13 cellular contexts compared by ENCODE assay signal in the genomic region with DNA sequence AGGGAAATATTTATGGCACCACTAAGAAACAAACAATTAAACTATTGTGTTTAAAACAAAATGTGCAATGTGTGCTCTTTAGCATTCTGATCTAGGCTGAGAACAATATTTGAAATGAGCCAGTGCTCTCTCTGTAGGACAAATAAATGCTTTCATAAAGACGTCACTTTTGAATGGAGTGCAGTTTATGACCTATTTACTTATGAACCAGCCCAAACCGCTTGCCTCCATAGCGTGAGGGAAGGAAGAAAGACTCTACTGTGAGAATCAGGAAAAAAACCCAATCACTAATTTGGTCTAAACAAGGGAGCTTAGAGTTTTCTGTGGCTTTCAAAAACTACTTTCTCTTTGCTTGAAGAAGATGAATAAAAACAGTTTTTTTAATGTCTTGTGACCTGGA. TPM values are rescaled to one million over a fixed set of nuclear protein-coding genes. Genes with fewer than 3 reads are reported as not detected.
DNase-seq lines count a peak whose midpoint lies in the region; ATAC-seq, FAIRE-seq and TF ChIP-seq lines count a peak whose summit lies in the region.
"Had no signal": no experiment of that assay in that cellular context is flagged by ENCODE, and none has a peak within 500 bp of the region (broad histone marks: within the 10 kb centered on the region; RNA-seq: fewer than 3 reads in every experiment).

No MANE protein-coding gene starts in this region.

- H3K36me3 ChIP-seq in gastroesophageal sphincter = no peaks in the 10 kb centered on the region

- no peak overlapping the region for H3K4me3 ChIP-seq in gastroesophageal sphincter

- TF ChIP-seq EP300 in gastroesophageal sphincter (IDR thresholded peaks at IDR 0.05) = no peak

- no peak overlapping the region for H3K27ac ChIP-seq in gastroesophageal sphincter

- ATAC-seq in gastroesophageal sphincter (no peak), HG03571 (IDR thresholded peaks at IDR 0.05; ENCODE audit: unreplicated experiment) (no peak)
- ATAC-seq: activated T-cell treated with anti-CD3 and anti-CD28 coated beads, Interleukin-2, amount 50 U/mL, for 4 hours had no signal

- TF ChIP-seq CTCF in gastroesophageal sphincter (IDR thresholded peaks at IDR 0.05) (no peak), GM10266 (IDR thresholded peaks at IDR 0.05; ENCODE audit: control insufficient read depth, insufficient read depth, low read depth, missing control alignments) (no peak)

- no peaks in the 10 kb centered on the region for H3K27me3 ChIP-seq in gastroesophageal sphincter

- H3K4me1 ChIP-seq in gastroesophageal sphincter = no peaks in the 10 kb centered on the region

- WGBS in gastroesophageal sphincter (ENCODE audit: low coverage in 1 of 2), 2 donors = 46 to 71% methylated on average over 3 of the region's 3 CpGs

- FAIRE-seq in GM12891 (lab: Jason Lieb, UNC) = peak; percentile 31

- no peak for DNase-seq in GM12891 (ENCODE audit: insufficient read length, low spot score)
- peak; percentile 32 for DNase-seq in NCI-H510A (lab: John Stamatoyannopoulos, UW)
- DNase-seq in fibroblast of peridontal ligament (ENCODE audit: extremely low read depth) = peak; percentile 54
- DNase-seq in renal cortical epithelial cell (ENCODE audit: low read depth) = peak; percentile 79
- DNase-seq in GM10266 (ENCODE audit: extremely low spot score) = no peak
- no peak for DNase-seq in NK-92 (lab: John Stamatoyannopoulos, UW; ENCODE audit: unreplicated experiment)
- DNase-seq: activated T-cell treated with anti-CD3 and anti-CD28 coated beads, Interleukin-2, amount 50 U/mL, for 4 hours; GOT3; naive B cell; NCI-H187; T-helper 9 cell had no signal

- H3K9me3 ChIP-seq in gastroesophageal sphincter = no peaks in the 10 kb centered on the region

- TF ChIP-seq POLR2A in GM12891 (IDR thresholded peaks at IDR 0.05; ENCODE audit: low read depth, low read length) (no peak), gastroesophageal sphincter (IDR thresholded peaks at IDR 0.05) (no peak)

TF ChIP-seq in GM12891, 5 proteins besides CTCF, POLR2A, EP300 and RAD21:
- no peak for TF ChIP-seq TAF1 (IDR thresholded peaks at IDR 0.05; ENCODE audit: low read depth, low read length)
- no peak for TF ChIP-seq POU2F2 (IDR thresholded peaks at IDR 0.05; ENCODE audit: low read depth, low read length)
- no peak for TF ChIP-seq SPI1 (IDR thresholded peaks at IDR 0.05; ENCODE audit: low read depth, low read length)
- no peak for TF ChIP-seq PAX5 (IDR thresholded peaks at IDR 0.05; ENCODE audit: insufficient read depth, low read length, severe bottlenecking)
- TF ChIP-seq POLR2AphosphoS5 (IDR thresholded peaks at IDR 0.05; ENCODE audit: low read depth, low read length) = no peak
TF ChIP-seq in GM12891: peak in this region for 0.

RNA-seq across cellular contexts. Expression of a gene that starts 39.4 kb away (rescaled TPM):
- 156 TPM for polyA plus RNA-seq in GM12891 (2012; ENCODE audit: low read depth, missing spikeins)
- 569 and 976 TPM in 2 replicates for total RNA-seq in renal cortical epithelial cell
- 100 to 1,000 TPM; 167 to 405 (median 277) TPM for total RNA-seq in gastroesophageal sphincter

Comparison
In these comparisons a context has a peak if more than half of its experiments do, and no peak if none do; other contexts are left out.
1. DNase-seq: peak in NCI-H510A (single experiment), fibroblast of peridontal ligament (single experiment) and renal cortical epithelial cell (single experiment); none in GM12891 (single experiment), GM10266 (single experiment) and NK-92 (single experiment).